ENCODE assay signal across 1 cellular context in genomic region chr9:14812806-14813205, GRCh38.
TF ChIP-seq lines count a peak whose summit lies in the region.

No MANE protein-coding gene starts in this region.

TF ChIP-seq in GM12878, 131 proteins besides CTCF, POLR2A, EP300 and RAD21 (continued from another document):
- peak; percentile 29 for TF ChIP-seq BCL3 (IDR thresholded peaks at IDR 0.05; ENCODE audit: borderline replicate concordance, insufficient read depth, low read depth, low read length, poor library complexity, severe bottlenecking)
